4 cellular contexts compared by ENCODE assay signal in the genomic region with DNA sequence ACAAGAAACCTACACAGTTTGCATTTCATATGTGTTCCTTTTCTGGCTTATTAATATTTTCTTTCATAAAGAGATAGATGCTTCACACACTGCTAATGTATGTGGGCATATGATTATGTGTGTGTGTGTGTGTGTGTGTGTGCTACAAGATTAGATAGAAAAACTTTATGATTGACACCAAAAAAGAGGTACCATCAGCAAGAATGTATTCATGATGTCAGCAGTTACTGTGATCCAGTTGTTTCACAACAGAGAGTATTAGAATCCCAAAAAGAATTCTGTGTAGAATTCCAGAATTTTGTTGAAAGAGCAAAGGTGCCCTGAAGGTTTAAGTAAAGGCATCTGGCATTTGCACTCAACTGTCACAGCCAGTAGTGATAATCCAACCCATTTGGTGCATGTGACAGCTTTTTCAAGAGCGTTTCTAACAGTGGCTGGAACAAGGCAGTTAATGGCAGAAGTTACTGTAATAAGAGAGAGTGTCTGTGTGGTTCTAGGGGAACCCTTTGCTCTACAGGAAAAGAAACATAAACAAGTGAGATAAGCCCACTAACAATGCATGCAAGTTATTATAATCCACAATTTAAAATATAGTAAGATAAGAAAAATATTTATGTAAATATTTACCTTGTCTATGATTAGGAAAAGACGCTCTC.
TF ChIP-seq lines count a peak whose summit lies in the region.

No MANE protein-coding gene starts in this region.

TF ChIP-seq in SK-N-SH, 30 proteins besides CTCF, POLR2A, EP300 and RAD21:
- TF ChIP-seq NFIC (IDR thresholded peaks at IDR 0.05; ENCODE audit: borderline replicate concordance) (no peak), RCOR1 (IDR thresholded peaks at IDR 0.05; ENCODE audit: low read length) (0 out of 2 replicates have a peak, but pooled peaks have one; percentile 50), MEF2A (IDR thresholded peaks at IDR 0.05; ENCODE audit: borderline replicate concordance, low read depth) (no peak), MAX (IDR thresholded peaks at IDR 0.05; ENCODE audit: low read depth) (no peak)

TF ChIP-seq in SK-N-SH treated with all-trans-retinoic acid at 6 μM for 48 hours, 23 proteins besides CTCF, POLR2A, EP300 and RAD21:
- TF ChIP-seq ZNF8 (CRISPR knock-in tag; IDR thresholded peaks at IDR 0.05) = no peak
- no peak for TF ChIP-seq ARNTL (CRISPR knock-in tag; IDR thresholded peaks at IDR 0.05; ENCODE audit: borderline replicate concordance, low read depth)
- TF ChIP-seq PATZ1 (CRISPR knock-in tag; IDR thresholded peaks at IDR 0.05; ENCODE audit: borderline replicate concordance) = no peak
- no peak for TF ChIP-seq TOX (CRISPR knock-in tag; IDR thresholded peaks at IDR 0.05; ENCODE audit: borderline replicate concordance)
- no peak for TF ChIP-seq CREB5 (CRISPR knock-in tag; IDR thresholded peaks at IDR 0.05; ENCODE audit: low read depth)

TF ChIP-seq in IMR-90, 13 proteins besides CTCF, POLR2A, EP300 and RAD21:
- no peak for TF ChIP-seq BHLHE40 (IDR thresholded peaks at IDR 0.05; ENCODE audit: low read depth, low read length)
- no peak for TF ChIP-seq FOS (IDR thresholded peaks at IDR 0.05; ENCODE audit: low read depth, low read length)
- TF ChIP-seq NFE2L2 (IDR thresholded peaks at IDR 0.05; ENCODE audit: low read depth, low read length) = no peak
- TF ChIP-seq MXI1 (IDR thresholded peaks at IDR 0.05; ENCODE audit: borderline replicate concordance, low read depth, low read length) = no peak
- no peak for TF ChIP-seq CHD1 (IDR thresholded peaks at IDR 0.05; ENCODE audit: low read depth, low read length)
- TF ChIP-seq, protein P1, sequence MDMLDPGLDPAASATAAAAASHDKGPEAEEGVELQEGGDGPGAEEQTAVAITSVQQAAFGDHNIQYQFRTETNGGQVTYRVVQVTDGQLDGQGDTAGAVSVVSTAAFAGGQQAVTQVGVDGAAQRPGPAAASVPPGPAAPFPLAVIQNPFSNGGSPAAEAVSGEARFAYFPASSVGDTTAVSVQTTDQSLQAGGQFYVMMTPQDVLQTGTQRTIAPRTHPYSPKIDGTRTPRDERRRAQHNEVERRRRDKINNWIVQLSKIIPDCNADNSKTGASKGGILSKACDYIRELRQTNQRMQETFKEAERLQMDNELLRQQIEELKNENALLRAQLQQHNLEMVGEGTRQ (IDR thresholded peaks at IDR 0.05; ENCODE audit: low read depth, low read length) = no peak
- TF ChIP-seq RCOR1 (IDR thresholded peaks at IDR 0.05; ENCODE audit: insufficient replicate concordance, low read length) = no peak
- TF ChIP-seq MAFK (IDR thresholded peaks at IDR 0.05; ENCODE audit: low read depth, low read length) = no peak
- no peak for TF ChIP-seq MAZ (IDR thresholded peaks at IDR 0.05; ENCODE audit: borderline replicate concordance, low read depth, low read length)
- TF ChIP-seq ELK1 (IDR thresholded peaks at IDR 0.05; ENCODE audit: borderline replicate concordance, low read depth, low read length) = no peak
- no peak for TF ChIP-seq SMC3 (IDR thresholded peaks at IDR 0.05; ENCODE audit: low read depth, low read length)
- TF ChIP-seq CEBPB (IDR thresholded peaks at IDR 0.05; ENCODE audit: low read depth, low read length) = no peak
- no peak for TF ChIP-seq RFX5 (IDR thresholded peaks at IDR 0.05; ENCODE audit: low read depth, low read length)
TF ChIP-seq in IMR-90: peak in this region for 0.

TF ChIP-seq in K562, 482 proteins besides CTCF, POLR2A, EP300 and RAD21:
- TF ChIP-seq EP400 (IDR thresholded peaks at IDR 0.05) (peak; percentile 25; the same call in 1 of the 2 replicates), MAFG (tag; conservative IDR thresholded peaks at IDR 0.05) (peak; percentile 35; the same call in 1 of the 2 replicates), C11orf30 (IDR thresholded peaks at IDR 0.05; ENCODE audit: low read depth) (peak; percentile 53; the same call in 1 of the 2 replicates), RBM14 (IDR thresholded peaks at IDR 0.05; ENCODE audit: borderline replicate concordance, insufficient read depth, low read depth, low read length) (no peak), ZNF316 (IDR thresholded peaks at IDR 0.05) (peak; percentile 76)
- TF ChIP-seq, protein P2, sequence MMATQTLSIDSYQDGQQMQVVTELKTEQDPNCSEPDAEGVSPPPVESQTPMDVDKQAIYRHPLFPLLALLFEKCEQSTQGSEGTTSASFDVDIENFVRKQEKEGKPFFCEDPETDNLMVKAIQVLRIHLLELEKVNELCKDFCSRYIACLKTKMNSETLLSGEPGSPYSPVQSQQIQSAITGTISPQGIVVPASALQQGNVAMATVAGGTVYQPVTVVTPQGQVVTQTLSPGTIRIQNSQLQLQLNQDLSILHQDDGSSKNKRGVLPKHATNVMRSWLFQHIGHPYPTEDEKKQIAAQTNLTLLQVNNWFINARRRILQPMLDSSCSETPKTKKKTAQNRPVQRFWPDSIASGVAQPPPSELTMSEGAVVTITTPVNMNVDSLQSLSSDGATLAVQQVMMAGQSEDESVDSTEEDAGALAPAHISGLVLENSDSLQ (IDR thresholded peaks at IDR 0.05) = peak; percentile 79
- TF ChIP-seq, protein P3, sequence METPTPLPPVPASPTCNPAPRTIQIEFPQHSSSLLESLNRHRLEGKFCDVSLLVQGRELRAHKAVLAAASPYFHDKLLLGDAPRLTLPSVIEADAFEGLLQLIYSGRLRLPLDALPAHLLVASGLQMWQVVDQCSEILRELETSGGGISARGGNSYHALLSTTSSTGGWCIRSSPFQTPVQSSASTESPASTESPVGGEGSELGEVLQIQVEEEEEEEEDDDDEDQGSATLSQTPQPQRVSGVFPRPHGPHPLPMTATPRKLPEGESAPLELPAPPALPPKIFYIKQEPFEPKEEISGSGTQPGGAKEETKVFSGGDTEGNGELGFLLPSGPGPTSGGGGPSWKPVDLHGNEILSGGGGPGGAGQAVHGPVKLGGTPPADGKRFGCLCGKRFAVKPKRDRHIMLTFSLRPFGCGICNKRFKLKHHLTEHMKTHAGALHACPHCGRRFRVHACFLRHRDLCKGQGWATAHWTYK (CRISPR knock-in tag; IDR thresholded peaks at IDR 0.05) = no peak
- TF ChIP-seq, protein P4, sequence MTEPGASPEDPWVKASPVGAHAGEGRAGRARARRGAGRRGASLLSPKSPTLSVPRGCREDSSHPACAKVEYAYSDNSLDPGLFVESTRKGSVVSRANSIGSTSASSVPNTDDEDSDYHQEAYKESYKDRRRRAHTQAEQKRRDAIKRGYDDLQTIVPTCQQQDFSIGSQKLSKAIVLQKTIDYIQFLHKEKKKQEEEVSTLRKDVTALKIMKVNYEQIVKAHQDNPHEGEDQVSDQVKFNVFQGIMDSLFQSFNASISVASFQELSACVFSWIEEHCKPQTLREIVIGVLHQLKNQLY (CRISPR knock-in tag; conservative IDR thresholded peaks at IDR 0.05) = no peak
